In the genomic region with DNA sequence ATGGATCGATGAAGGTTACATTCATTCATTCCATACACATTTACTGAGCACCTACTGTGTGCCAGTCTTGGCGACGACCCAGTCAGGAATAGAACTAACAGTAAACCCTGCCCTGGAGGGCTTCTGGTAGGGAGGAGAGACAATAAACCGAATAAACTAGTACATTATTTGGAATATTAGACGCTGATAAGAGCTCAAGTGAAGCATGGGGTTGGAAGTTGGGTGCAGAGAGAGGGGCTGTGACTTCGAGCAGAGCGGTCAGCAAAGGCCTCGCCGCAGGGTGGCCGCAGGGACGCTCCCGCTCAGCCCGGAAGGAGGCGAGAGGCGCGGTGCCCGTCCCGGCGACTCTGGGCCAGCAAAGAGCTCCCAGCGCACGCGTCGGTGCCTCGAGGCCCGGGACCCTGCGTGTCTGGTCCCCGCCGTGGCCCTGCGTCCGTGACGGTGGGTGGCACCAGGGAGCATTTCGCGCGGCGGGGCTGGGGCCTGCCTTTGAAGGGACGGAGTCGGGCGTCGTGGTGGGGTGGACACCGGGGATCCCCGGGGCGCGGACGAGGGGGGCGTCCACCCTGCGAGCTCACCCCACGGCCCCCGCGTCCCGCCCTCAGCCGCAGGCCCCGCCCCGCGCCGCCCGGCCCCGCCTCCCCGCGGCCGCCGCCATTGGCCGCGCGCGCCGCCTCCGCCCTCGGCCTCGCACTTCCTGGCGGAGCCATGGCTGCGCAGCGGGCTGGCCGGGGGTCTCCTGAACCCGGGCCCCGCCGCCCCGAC, we compare ENCODE assay signal across 8 cellular contexts. TPM values are rescaled to one million over a fixed set of nuclear protein-coding genes. Genes with fewer than 3 reads are reported as not detected.
DNase-seq lines count a peak whose midpoint lies in the region; ATAC-seq, FAIRE-seq and TF ChIP-seq lines count a peak whose summit lies in the region.

A gene (plus strand): TSS at position 682 of the 765 bp plus-strand sequence. CDS start 2,357 bp downstream, outside the sequence.

- H3K27ac ChIP-seq in keratinocyte (ENCODE audit: control insufficient read depth, insufficient read depth, low read length) = peak within 1 kb of the TSS; percentile 67

- peak within 1 kb of the TSS; percentile 92 for H3K4me2 ChIP-seq in keratinocyte (ENCODE audit: control insufficient read depth, extremely low read depth, insufficient read depth, low read depth, low read length)

- FAIRE-seq in keratinocyte (lab: Jason Lieb, UNC) = no peak

- TF ChIP-seq CTCF in WTC11 (IDR thresholded peaks at IDR 0.05) (no peak), cardiac fibroblast (IDR thresholded peaks at IDR 0.05; ENCODE audit: low read depth, low read length) (peak; percentile 1), keratinocyte (optimal IDR thresholded peaks at IDR 0.05 in 1 of 3, IDR thresholded peaks at IDR 0.05 in 1 of 3, conservative IDR thresholded peaks at IDR 0.05 in 1 of 3; ENCODE audit: extremely low read depth in 1 of 3, insufficient read depth in 2 of 3, low read length in 3 of 3) (peak in 1 of 3 experiments; percentile 6)

- peaks cover 9 to 14% of the 10 kb centered on the region in 2 experiments for H3K36me3 ChIP-seq in keratinocyte (ENCODE audit: control insufficient read depth in 2 of 2, extremely low read depth in 1 of 2, insufficient read depth in 2 of 2, low read length in 2 of 2)

- peaks cover 19% of the 10 kb centered on the region for H3K27me3 Mint-ChIP-seq in WTC11 (ENCODE audit: low read depth)

- H3K79me2 ChIP-seq in keratinocyte (ENCODE audit: control insufficient read depth, insufficient read depth, low read length) = peaks cover 27% of the 10 kb centered on the region

- CTCF ChIA-PET in WTC11 (lab: Charles Lee) = interaction anchor here (0.6 to 3.9 kb wide), 7 partner anchors 18 to 90 kb away, joined by 3 to 23 read pairs (median 4); no protein-coding TSS in a partner anchor

- peaks cover 15% of the 10 kb centered on the region; the same call in 1 of the 2 replicates for H3K36me3 Mint-ChIP-seq in WTC11

- H3K4me1 Mint-ChIP-seq in WTC11 = peaks cover 21% of the 10 kb centered on the region

- H3K4me3 Mint-ChIP-seq in WTC11 = peak within 1 kb of the TSS; percentile 81

- H3K9me3 Mint-ChIP-seq in WTC11 = no peaks in the 10 kb centered on the region

- DNase-seq in DMS53 (lab: John Stamatoyannopoulos, UW) (peak; percentile 82), HT1080 (ENCODE audit: low read depth) (no peak), WTC11 (ENCODE audit: low spot score) (no peak), cardiac fibroblast (ENCODE audit: low read depth in 2 of 2) (peak in 1 of 2 donors; percentile 31), keratinocyte (ENCODE audit: low read depth, low spot score) (no peak), dedifferentiated amniotic fluid mesenchymal stem cell (ENCODE audit: extremely low spot score) (no peak)
- peak; percentile 55 to 70 for DNase-seq in stimulated activated CD4-positive, alpha-beta T cell treated with anti-CD3 and anti-CD28 coated beads, Interleukin-15, amount 100 ng/mL, for 1 hour (ENCODE audit: low read depth in 1 of 2, low spot score in 1 of 2)

- H3K4me1 ChIP-seq in keratinocyte (ENCODE audit: control insufficient read depth, extremely low read depth, insufficient read depth, low read length) = peaks cover 39% of the 10 kb centered on the region

- H3K9me1 ChIP-seq in keratinocyte (ENCODE audit: control insufficient read depth, extremely low read depth, insufficient read depth, low read length) = peaks cover 4% of the 10 kb centered on the region

- POLR2A ChIA-PET in WTC11 (lab: Charles Lee) = no interaction called here

- dilution Hi-C loops in keratinocyte (cut with MboI; ENCODE audit: extremely low pct_ligation_motif_present, low sequenced_read_pairs) = no loop called here

- no peaks in the 10 kb centered on the region for H3K9me3 ChIP-seq in keratinocyte (ENCODE audit: control insufficient read depth, low read depth, low read length)

- peak within 1 kb of the TSS; percentile 85 for H3K9ac ChIP-seq in keratinocyte (ENCODE audit: control insufficient read depth, extremely low read depth, insufficient read depth, low read length)

- H3K4me3 ChIP-seq in cardiac fibroblast (replicated peaks in 1 of 2; ENCODE audit: low read depth in 2 of 2, low read length in 2 of 2) (peak within 1 kb of the TSS; percentile 64 to 71), keratinocyte (ENCODE audit: control insufficient read depth in 2 of 3, extremely low read depth in 1 of 3, insufficient read depth in 2 of 3, low read depth in 1 of 3, low read length in 3 of 3) (peak within 1 kb of the TSS; percentile 82 to 85 (median 84))

- ATAC-seq in GM19468 (IDR thresholded peaks at IDR 0.05; ENCODE audit: extremely low read depth, unreplicated experiment) = peak; percentile 47
- ATAC-seq in WTC11 = peak; percentile 84

- 0 out of 2 replicates have a peak within 1 kb of the TSS, but pooled peaks have one; percentile 29 for H3K27ac Mint-ChIP-seq in WTC11

- H3K27me3 ChIP-seq in keratinocyte (ENCODE audit: control insufficient read depth, extremely low read depth, insufficient read depth, low read length) = no peaks in the 10 kb centered on the region

- H4K20me1 ChIP-seq in keratinocyte (ENCODE audit: control insufficient read depth, extremely low read depth, insufficient read depth, low read length) = no peaks in the 10 kb centered on the region

- peak within 1 kb of the TSS; percentile 94 for H2AFZ ChIP-seq in keratinocyte (ENCODE audit: control insufficient read depth, low read length)

TF ChIP-seq in WTC11, 78 proteins besides CTCF, POLR2A, EP300 and RAD21 (continues in another document):
- TF ChIP-seq, protein P1, sequence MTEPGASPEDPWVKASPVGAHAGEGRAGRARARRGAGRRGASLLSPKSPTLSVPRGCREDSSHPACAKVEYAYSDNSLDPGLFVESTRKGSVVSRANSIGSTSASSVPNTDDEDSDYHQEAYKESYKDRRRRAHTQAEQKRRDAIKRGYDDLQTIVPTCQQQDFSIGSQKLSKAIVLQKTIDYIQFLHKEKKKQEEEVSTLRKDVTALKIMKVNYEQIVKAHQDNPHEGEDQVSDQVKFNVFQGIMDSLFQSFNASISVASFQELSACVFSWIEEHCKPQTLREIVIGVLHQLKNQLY (CRISPR knock-in tag; IDR thresholded peaks at IDR 0.05) = no peak
- TF ChIP-seq, protein P2, sequence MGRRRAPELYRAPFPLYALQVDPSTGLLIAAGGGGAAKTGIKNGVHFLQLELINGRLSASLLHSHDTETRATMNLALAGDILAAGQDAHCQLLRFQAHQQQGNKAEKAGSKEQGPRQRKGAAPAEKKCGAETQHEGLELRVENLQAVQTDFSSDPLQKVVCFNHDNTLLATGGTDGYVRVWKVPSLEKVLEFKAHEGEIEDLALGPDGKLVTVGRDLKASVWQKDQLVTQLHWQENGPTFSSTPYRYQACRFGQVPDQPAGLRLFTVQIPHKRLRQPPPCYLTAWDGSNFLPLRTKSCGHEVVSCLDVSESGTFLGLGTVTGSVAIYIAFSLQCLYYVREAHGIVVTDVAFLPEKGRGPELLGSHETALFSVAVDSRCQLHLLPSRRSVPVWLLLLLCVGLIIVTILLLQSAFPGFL (CRISPR knock-in tag; IDR thresholded peaks at IDR 0.05; ENCODE audit: borderline replicate concordance) = 0 out of 2 replicates have a peak, but pooled peaks have one; percentile 52
- TF ChIP-seq, protein P3, sequence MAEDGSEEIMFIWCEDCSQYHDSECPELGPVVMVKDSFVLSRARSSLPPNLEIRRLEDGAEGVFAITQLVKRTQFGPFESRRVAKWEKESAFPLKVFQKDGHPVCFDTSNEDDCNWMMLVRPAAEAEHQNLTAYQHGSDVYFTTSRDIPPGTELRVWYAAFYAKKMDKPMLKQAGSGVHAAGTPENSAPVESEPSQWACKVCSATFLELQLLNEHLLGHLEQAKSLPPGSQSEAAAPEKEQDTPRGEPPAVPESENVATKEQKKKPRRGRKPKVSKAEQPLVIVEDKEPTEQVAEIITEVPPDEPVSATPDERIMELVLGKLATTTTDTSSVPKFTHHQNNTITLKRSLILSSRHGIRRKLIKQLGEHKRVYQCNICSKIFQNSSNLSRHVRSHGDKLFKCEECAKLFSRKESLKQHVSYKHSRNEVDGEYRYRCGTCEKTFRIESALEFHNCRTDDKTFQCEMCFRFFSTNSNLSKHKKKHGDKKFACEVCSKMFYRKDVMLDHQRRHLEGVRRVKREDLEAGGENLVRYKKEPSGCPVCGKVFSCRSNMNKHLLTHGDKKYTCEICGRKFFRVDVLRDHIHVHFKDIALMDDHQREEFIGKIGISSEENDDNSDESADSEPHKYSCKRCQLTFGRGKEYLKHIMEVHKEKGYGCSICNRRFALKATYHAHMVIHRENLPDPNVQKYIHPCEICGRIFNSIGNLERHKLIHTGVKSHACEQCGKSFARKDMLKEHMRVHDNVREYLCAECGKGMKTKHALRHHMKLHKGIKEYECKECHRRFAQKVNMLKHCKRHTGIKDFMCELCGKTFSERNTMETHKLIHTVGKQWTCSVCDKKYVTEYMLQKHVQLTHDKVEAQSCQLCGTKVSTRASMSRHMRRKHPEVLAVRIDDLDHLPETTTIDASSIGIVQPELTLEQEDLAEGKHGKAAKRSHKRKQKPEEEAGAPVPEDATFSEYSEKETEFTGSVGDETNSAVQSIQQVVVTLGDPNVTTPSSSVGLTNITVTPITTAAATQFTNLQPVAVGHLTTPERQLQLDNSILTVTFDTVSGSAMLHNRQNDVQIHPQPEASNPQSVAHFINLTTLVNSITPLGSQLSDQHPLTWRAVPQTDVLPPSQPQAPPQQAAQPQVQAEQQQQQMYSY (CRISPR knock-in tag; IDR thresholded peaks at IDR 0.05) = no peak
- no peak; the same call in 1 of the 2 replicates for TF ChIP-seq KAT7 (CRISPR knock-in tag; IDR thresholded peaks at IDR 0.05; ENCODE audit: borderline replicate concordance)
- TF ChIP-seq, protein P4, sequence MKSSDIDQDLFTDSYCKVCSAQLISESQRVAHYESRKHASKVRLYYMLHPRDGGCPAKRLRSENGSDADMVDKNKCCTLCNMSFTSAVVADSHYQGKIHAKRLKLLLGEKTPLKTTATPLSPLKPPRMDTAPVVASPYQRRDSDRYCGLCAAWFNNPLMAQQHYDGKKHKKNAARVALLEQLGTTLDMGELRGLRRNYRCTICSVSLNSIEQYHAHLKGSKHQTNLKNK (CRISPR knock-in tag; IDR thresholded peaks at IDR 0.05) = no peak
- 0 out of 2 replicates have a peak, but pooled peaks have one; percentile 41 for TF ChIP-seq RELA (CRISPR knock-in tag; IDR thresholded peaks at IDR 0.05; ENCODE audit: borderline replicate concordance)

RNA-seq across cellular contexts. Expression of the gene that starts here (rescaled TPM):
- total RNA-seq in HT1080 (2014; rRNA removed; shearing (Covaris generic)) = 18.1 and 22.9 TPM in 2 replicates
- 19.3 and 22.5 TPM in 2 replicates for polyA plus RNA-seq in HT1080 (2015; cell fraction: cytosol; rRNA removed)
- polyA plus RNA-seq in HT1080 (2015; cell fraction: nucleus; rRNA removed) = 39.3 and 45.7 TPM in 2 replicates
- 55.7 to 56.1 TPM (median 55.8 TPM) in 3 replicates for total RNA-seq in WTC11 (2021)
- polyA plus RNA-seq in keratinocyte = 27.5 to 36.8 TPM (median 35.6 TPM) in 3 replicates
- 16.3 TPM for polyA plus RNA-seq in keratinocyte (2011; ENCODE audit: low read depth)
- polyA plus RNA-seq in keratinocyte (2011; cell fraction: cytosol; rRNA removed) = 21.7 and 34.5 TPM in 2 replicates
- polyA plus RNA-seq in keratinocyte (2011; cell fraction: nucleus; rRNA removed) = 69.7 and 73.8 TPM in 2 replicates
- 25.8 and 35.8 TPM in 2 replicates for polyA plus RNA-seq in keratinocyte (2012; ENCODE audit: low replicate concordance)
- 43.4 to 52.8 TPM (median 49.9 TPM) in 3 replicates for polyA minus RNA-seq in keratinocyte
- 85.8 TPM for polyA minus RNA-seq in keratinocyte (2011; cell fraction: cytosol; rRNA and poly(A)+ RNA removed)
- polyA minus RNA-seq in keratinocyte (2011; cell fraction: nucleus; rRNA and poly(A)+ RNA removed) = 72.9 and 83.9 TPM in 2 replicates

Comparison
In these comparisons a context has a peak if more than half of its experiments do, and no peak if none do; other contexts are left out.
1. DNase-seq: peak in DMS53 (single experiment) and stimulated activated CD4-positive, alpha-beta T cell treated with anti-CD3 and anti-CD28 coated beads, Interleukin-15, amount 100 ng/mL, for 1 hour (2 of 2); none in HT1080 (single experiment), WTC11 (single experiment), keratinocyte (single experiment) and dedifferentiated amniotic fluid mesenchymal stem cell (single experiment).